11 cellular contexts compared by ENCODE assay signal in the genomic region with DNA sequence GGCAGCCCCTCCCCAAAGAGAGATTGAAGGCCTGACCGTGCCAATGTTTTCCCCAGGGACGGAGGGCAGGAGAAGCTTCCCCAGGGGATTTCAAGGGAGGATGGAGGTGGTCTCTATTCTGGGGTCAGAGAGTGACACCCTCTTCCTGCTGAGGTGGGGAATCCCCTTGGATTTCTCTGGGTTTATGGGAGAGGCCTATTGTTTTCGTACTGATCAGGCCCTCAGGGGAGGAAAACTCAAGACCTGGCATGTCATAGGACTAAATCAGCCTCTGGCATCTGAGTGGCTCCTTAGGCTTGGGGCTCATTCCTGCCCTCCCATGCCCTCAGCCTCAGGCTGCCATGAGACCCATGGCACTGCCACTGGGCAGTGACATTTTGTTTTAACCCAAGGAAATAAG. TPM values are rescaled to one million over a fixed set of nuclear protein-coding genes. Genes with fewer than 3 reads are reported as not detected.
DNase-seq lines count a peak whose midpoint lies in the region; ATAC-seq and TF ChIP-seq lines count a peak whose summit lies in the region.
"Had no signal": no experiment of that assay in that cellular context is flagged by ENCODE, and none has a peak within 500 bp of the region (broad histone marks: within the 10 kb centered on the region; RNA-seq: fewer than 3 reads in every experiment).

No MANE protein-coding gene starts in this region.

- intact Hi-C loops in heart left ventricle (cut with DNase I), result no loop called here
- intact Hi-C loops in cardiac septum (cut with DNase I), result no loop called here
- intact Hi-C loops in aorta (cut with DNase I), result no loop called here

- peak in 2 of 4 donors; percentile 13 to 58 for ATAC-seq in heart left ventricle
- no peak for ATAC-seq in natural killer cell treated with Interleukin-12 subunit alpha and Interleukin-12 subunit beta and Interleukin-15 and Interleukin-18, amount 100 ng/mL, for 72 hours
- ATAC-seq in aorta (ENCODE audit: low FRiP score), result peak; percentile 34
- ATAC-seq in GM21381 (IDR thresholded peaks at IDR 0.05; ENCODE audit: unreplicated experiment), result no peak

- peaks cover 17 to 76% (median 62%) of the 10 kb centered on the region in 12 donors for H3K4me1 ChIP-seq in heart left ventricle
- peaks cover 0 to 4% of the 10 kb centered on the region in 2 donors for H3K4me1 ChIP-seq in aorta (ENCODE audit: control insufficient read depth in 1 of 2, insufficient read depth in 2 of 2, low read length in 2 of 2)

- H3K4me1 Mint-ChIP-seq in natural killer cell treated with Interleukin-12 subunit alpha and Interleukin-12 subunit beta and Interleukin-15 and Interleukin-18, amount 100 ng/mL, for 72 hours (ENCODE audit: low read depth in 2 of 2), result peaks cover 78 to 79% of the 10 kb centered on the region in 2 donors

- DNase-seq in heart left ventricle, result no peak
- DNase-seq in cardiac septum (ENCODE audit: low spot score), result no peak
- no peak for DNase-seq in epithelial cell of prostate (ENCODE audit: low read depth, low spot score)
- DNase-seq in natural killer cell treated with Interleukin-12 subunit alpha and Interleukin-12 subunit beta and Interleukin-15 and Interleukin-18, amount 100 ng/mL, for 72 hours (ENCODE audit: low spot score), result no peak
- DNase-seq in aorta, result no peak
- no peak for DNase-seq in HT-29 (ENCODE audit: low spot score)
- DNase-seq in MG63, result no peak
- DNase-seq: HCEC 1CT, NCI-H526 treated with DMSO at 0.1 percent for 48 hours, SW 1271 had no signal

- H3K27me3 Mint-ChIP-seq in natural killer cell treated with Interleukin-12 subunit alpha and Interleukin-12 subunit beta and Interleukin-15 and Interleukin-18, amount 100 ng/mL, for 72 hours, result no peaks in the 10 kb centered on the region

- peaks cover 0 to 21% (median 9%) of the 10 kb centered on the region in 9 donors for H3K36me3 ChIP-seq in heart left ventricle
- H3K36me3 ChIP-seq in aorta (ENCODE audit: control insufficient read depth in 1 of 2, insufficient read depth in 2 of 2, low read length in 1 of 2), result peaks cover 0 to 4% of the 10 kb centered on the region in 2 donors
- H3K36me3 ChIP-seq in MG63, result peaks cover 10% of the 10 kb centered on the region

- no peaks in the 10 kb centered on the region for H3K27me3 ChIP-seq in heart left ventricle
- H3K27me3 ChIP-seq in aorta (ENCODE audit: control insufficient read depth in 1 of 2, insufficient read depth in 2 of 2, low read length in 1 of 2), result no peaks in the 10 kb centered on the region
- H3K27me3 ChIP-seq in MG63, result no peaks in the 10 kb centered on the region

- H3K27ac Mint-ChIP-seq in natural killer cell treated with Interleukin-12 subunit alpha and Interleukin-12 subunit beta and Interleukin-15 and Interleukin-18, amount 100 ng/mL, for 72 hours, result peak overlapping the region; percentile 73 to 83

- H3K36me3 Mint-ChIP-seq in natural killer cell treated with Interleukin-12 subunit alpha and Interleukin-12 subunit beta and Interleukin-15 and Interleukin-18, amount 100 ng/mL, for 72 hours, result peaks cover 21% of the 10 kb centered on the region

- peak overlapping the region in 11 of 12 donors; percentile 38 to 77 (median 68) for H3K27ac ChIP-seq in heart left ventricle
- peak overlapping the region; percentile 88 for H3K27ac ChIP-seq in epithelial cell of prostate
- H3K27ac ChIP-seq in aorta (ENCODE audit: low read depth in 1 of 2, low read length in 2 of 2), result peak overlapping the region in 1 of 2 donors; percentile 16

- H3K9me3 ChIP-seq in heart left ventricle, result no peaks in the 10 kb centered on the region
- no peaks in the 10 kb centered on the region for H3K9me3 ChIP-seq in aorta (ENCODE audit: control insufficient read depth, low read length)
- peaks cover 6% of the 10 kb centered on the region; the same call in 1 of the 2 replicates for H3K9me3 ChIP-seq in MG63

- no peak for TF ChIP-seq CTCF in heart left ventricle (IDR thresholded peaks at IDR 0.05)

- H3K4me3 Mint-ChIP-seq in natural killer cell treated with Interleukin-12 subunit alpha and Interleukin-12 subunit beta and Interleukin-15 and Interleukin-18, amount 100 ng/mL, for 72 hours, result no peak overlapping the region

- H3K9me3 Mint-ChIP-seq in natural killer cell treated with Interleukin-12 subunit alpha and Interleukin-12 subunit beta and Interleukin-15 and Interleukin-18, amount 100 ng/mL, for 72 hours, result peaks cover 7% of the 10 kb centered on the region

- WGBS in heart left ventricle, 4 donors, result 25 to 49% (median 31%) methylated on average over 3 of the region's 3 CpGs
- 7 to 11% methylated on average over 3 of the region's 3 CpGs for WGBS in aorta, 2 donors

- TF ChIP-seq POLR2A in heart left ventricle (IDR thresholded peaks at IDR 0.05), result no peak

- no peak overlapping the region for H3K4me3 ChIP-seq in heart left ventricle
- H3K4me3 ChIP-seq in aorta (ENCODE audit: low read length in 2 of 2), result no peak overlapping the region
- no peak overlapping the region for H3K4me3 ChIP-seq in MG63

RNA-seq across cellular contexts. Expression of gene IRF1, which starts 44.6 kb away (rescaled TPM):
- total RNA-seq in heart left ventricle (100 to 1,000 TPM in 1 of 9 donors, 10 to 100 TPM in 7, 1 to 10 TPM in 1; 9.2 to 190 (median 18.4) TPM), cardiac septum (19.9 TPM), aorta (10 to 100 TPM; 26.8 to 36.1 TPM)
- polyA plus RNA-seq in heart left ventricle (10 to 100 TPM in 1 of 2 donors, 1 to 10 TPM in 1; 7.5 to 12.2 TPM), aorta (10 to 100 TPM; 12.9 to 13.1 TPM)
- total RNA-seq in natural killer cell treated with Interleukin-12 subunit alpha and Interleukin-12 subunit beta and Interleukin-15 and Interleukin-18, amount 100 ng/mL, for 72 hours, result 100 to 1,000 TPM; 351 to 512 TPM
- total RNA-seq in HT-29 (2014; rRNA removed; shearing (Covaris generic)), result 52.0 and 58.7 TPM in 2 replicates
- 14.2 and 34.7 TPM in 2 replicates for total RNA-seq in MG63 (2014; rRNA removed; shearing (Covaris generic); ENCODE audit: low replicate concordance)
